In the genomic region with DNA sequence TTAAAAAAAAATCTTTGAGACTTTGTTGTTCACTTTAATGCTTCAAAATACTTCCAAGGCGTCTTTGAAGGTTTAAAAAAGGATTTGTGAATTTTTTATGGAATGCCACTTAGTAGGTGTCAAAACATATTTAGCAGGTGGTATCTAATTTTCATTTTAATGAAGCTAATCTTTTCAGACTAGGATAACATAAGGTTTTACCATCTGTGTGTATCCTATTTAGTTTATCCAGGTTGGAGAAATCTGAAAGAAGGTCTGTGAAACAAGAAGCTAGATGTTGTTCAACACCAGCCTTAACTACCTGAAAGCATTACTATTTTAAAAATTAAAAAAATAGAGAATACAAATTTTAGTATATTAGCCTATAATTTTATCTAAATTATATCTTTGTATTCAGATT, we compare ENCODE assay signal across 19 cellular contexts.
"Had no signal": no experiment of that assay in that cellular context is flagged by ENCODE, and none has a peak within 500 bp of the region (broad histone marks: within the 10 kb centered on the region; RNA-seq: fewer than 3 reads in every experiment).

No MANE protein-coding gene starts in this region.

- H3K9me3 Mint-ChIP-seq: neural crest cell had no signal

- H3K4me1 Mint-ChIP-seq: stimulated activated naive CD8-positive, alpha-beta T cell treated with anti-CD3 and anti-CD28 coated beads, Interleukin-15, amount 100 ng/mL, for 72 hours had no signal

- H3K36me3 Mint-ChIP-seq: natural killer cell treated with Interleukin-12 subunit alpha and Interleukin-12 subunit beta and Interleukin-15 and Interleukin-18, amount 100 ng/mL, for 72 hours had no signal

- H3K4me3 Mint-ChIP-seq: effector memory CD8-positive, alpha-beta T cell; natural killer cell treated with Interleukin-12 subunit alpha and Interleukin-12 subunit beta and Interleukin-15 and Interleukin-18, amount 100 ng/mL, for 72 hours; neural crest cell; stimulated activated naive CD8-positive, alpha-beta T cell treated with anti-CD3 and anti-CD28 coated beads, Interleukin-15, amount 100 ng/mL, for 72 hours had no signal

- DNase-seq: cortex of kidney; effector memory CD8-positive, alpha-beta T cell; erythroblast; left ventricle myocardium superior; lower lobe of right lung; right lobe of liver; small intestine; stimulated activated CD4-positive, alpha-beta T cell treated with anti-CD3 and anti-CD28 coated beads, Interleukin-15, amount 100 ng/mL, for 24 hours; stimulated activated CD4-positive, alpha-beta T cell treated with anti-CD3 and anti-CD28 coated beads, Interleukin-2, amount 100 ng/mL, for 48 hours; stimulated activated naive CD4-positive, alpha-beta T cell; stimulated activated naive CD8-positive, alpha-beta T cell treated with anti-CD3 and anti-CD28 coated beads, Interleukin-15, amount 100 ng/mL, for 72 hours; transverse colon; upper lobe of right lung; uterus had no signal

- H3K27me3 Mint-ChIP-seq: effector memory CD8-positive, alpha-beta T cell; natural killer cell treated with Interleukin-12 subunit alpha and Interleukin-12 subunit beta and Interleukin-15 and Interleukin-18, amount 100 ng/mL, for 72 hours; progenitor cell of endocrine pancreas; stimulated activated naive CD8-positive, alpha-beta T cell treated with anti-CD3 and anti-CD28 coated beads, Interleukin-15, amount 100 ng/mL, for 72 hours had no signal

- ATAC-seq: effector memory CD8-positive, alpha-beta T cell; left ventricle myocardium superior; lower lobe of right lung; natural killer cell treated with Interleukin-12 subunit alpha and Interleukin-12 subunit beta and Interleukin-15 and Interleukin-18, amount 100 ng/mL, for 72 hours; right lobe of liver; stimulated activated naive CD8-positive, alpha-beta T cell treated with anti-CD3 and anti-CD28 coated beads, Interleukin-15, amount 100 ng/mL, for 72 hours; upper lobe of right lung had no signal

- H3K27ac Mint-ChIP-seq: effector memory CD8-positive, alpha-beta T cell; natural killer cell treated with Interleukin-12 subunit alpha and Interleukin-12 subunit beta and Interleukin-15 and Interleukin-18, amount 100 ng/mL, for 72 hours; progenitor cell of endocrine pancreas; stimulated activated naive CD8-positive, alpha-beta T cell treated with anti-CD3 and anti-CD28 coated beads, Interleukin-15, amount 100 ng/mL, for 72 hours had no signal

- FAIRE-seq: endometrium, keratinocyte, small intestine had no signal
